ENCODE assay signal across 10 cellular contexts in genomic region chr11:65308281-65308891, GRCh38. TPM values are rescaled to one million over a fixed set of nuclear protein-coding genes. Genes with fewer than 3 reads are reported as not detected.
DNase-seq lines count a peak whose midpoint lies in the region; ATAC-seq and TF ChIP-seq lines count a peak whose summit lies in the region.
"Had no signal": no experiment of that assay in that cellular context is flagged by ENCODE, and none has a peak within 500 bp of the region (broad histone marks: within the 10 kb centered on the region; RNA-seq: fewer than 3 reads in every experiment).

No MANE protein-coding gene starts in this region.

- ATAC-seq in stimulated activated effector memory CD8-positive, alpha-beta T cell treated with anti-CD3 and anti-CD28 coated beads, Interleukin-12 subunit alpha, Interleukin-12 subunit beta, amount 100 ng/mL, for 72 hours, result peak; percentile 19
- ATAC-seq in WTC11, result no peak

- H3K4me1 ChIP-seq in OCI-LY7 (ENCODE audit: insufficient read depth, low read length, poor library complexity, severe bottlenecking), result no peaks in the 10 kb centered on the region

- H3K36me3 Mint-ChIP-seq in stimulated activated effector memory CD8-positive, alpha-beta T cell treated with anti-CD3 and anti-CD28 coated beads, Interleukin-12 subunit alpha, Interleukin-12 subunit beta, amount 100 ng/mL, for 72 hours, result peaks cover 15% of the 10 kb centered on the region
- H3K36me3 Mint-ChIP-seq in activated CD4-positive, alpha-beta memory T cell treated with anti-CD3 and anti-CD28 coated beads for 36 hours, result peaks cover 3% of the 10 kb centered on the region
- peaks cover 9% of the 10 kb centered on the region for H3K36me3 Mint-ChIP-seq in WTC11

- CTCF ChIA-PET in activated CD4-positive, alpha-beta memory T cell treated with anti-CD3 and anti-CD28 coated beads for 36 hours (lab: Charles Lee), result interaction anchor here (1.0 kb wide), 1 partner anchor 34 kb away, joined by 3 read pairs; no protein-coding TSS in a partner anchor
- CTCF ChIA-PET in WTC11 (lab: Charles Lee), result interaction anchor here (0.9 kb wide), 1 partner anchor 33 kb away, joined by 5 read pairs; no protein-coding TSS in a partner anchor
- CTCF ChIA-PET in OCI-LY7 (lab: Charles Lee; ENCODE audit: unreplicated experiment), result no interaction called here

- peak; percentile 41 for DNase-seq in GM12865 (ENCODE audit: low read depth)
- peak; percentile 30 for DNase-seq in UCSD-AML1 (lab: John Stamatoyannopoulos, UW; ENCODE audit: unreplicated experiment)
- DNase-seq in left kidney (ENCODE audit: low read depth, low spot score), result peak; percentile 49
- DNase-seq in stimulated activated effector memory CD8-positive, alpha-beta T cell treated with anti-CD3 and anti-CD28 coated beads, Interleukin-12 subunit alpha, Interleukin-12 subunit beta, amount 100 ng/mL, for 72 hours (ENCODE audit: low spot score in 2 of 2), result no peak
- DNase-seq in hippocampal formation (lab: John Stamatoyannopoulos, UW), result no peak
- no peak for DNase-seq in activated CD4-positive, alpha-beta memory T cell treated with anti-CD3 and anti-CD28 coated beads for 36 hours
- no peak for DNase-seq in WTC11 (ENCODE audit: low spot score)
- no peak for DNase-seq in OCI-LY7 (ENCODE audit: low spot score)
- DNase-seq: activated naive CD4-positive, alpha-beta T cell; NCI-H1105 had no signal

- H2AFZ ChIP-seq in OCI-LY7 (ENCODE audit: low read length), result no peak overlapping the region

- no peaks in the 10 kb centered on the region for H3K9me2 ChIP-seq in OCI-LY7 (ENCODE audit: insufficient read depth, low read length)

- H3K4me3 ChIP-seq in GM12865 (ENCODE audit: low read depth, low read length) (no peak overlapping the region), OCI-LY7 (ENCODE audit: low read depth, low read length, poor library complexity, severe bottlenecking) (no peak overlapping the region)

- intact Hi-C loops in activated CD4-positive, alpha-beta memory T cell treated with anti-CD3 and anti-CD28 coated beads for 36 hours (cut with micrococcal nuclease), result no loop called here
- intact Hi-C loops in OCI-LY7 (cut with micrococcal nuclease; ENCODE audit: unreplicated experiment), result no loop called here

- H3K9me3 Mint-ChIP-seq in stimulated activated effector memory CD8-positive, alpha-beta T cell treated with anti-CD3 and anti-CD28 coated beads, Interleukin-12 subunit alpha, Interleukin-12 subunit beta, amount 100 ng/mL, for 72 hours, result no peaks in the 10 kb centered on the region
- H3K9me3 Mint-ChIP-seq in activated CD4-positive, alpha-beta memory T cell treated with anti-CD3 and anti-CD28 coated beads for 36 hours, result no peaks in the 10 kb centered on the region
- no peaks in the 10 kb centered on the region for H3K9me3 Mint-ChIP-seq in WTC11

- H3K9me3 ChIP-seq in OCI-LY7 (ENCODE audit: low read length), result no peaks in the 10 kb centered on the region

- H3K27ac ChIP-seq in OCI-LY7 (ENCODE audit: low read depth, low read length, poor library complexity, severe bottlenecking), result no peak overlapping the region

- BruUV-seq in OCI-LY7 (replicated peaks; lab: Mats Ljungman, UMichigan), result no TSS peak

- H3K36me3 ChIP-seq in OCI-LY7 (ENCODE audit: insufficient read depth, low read length), result peaks cover 7% of the 10 kb centered on the region

- H3K79me2 ChIP-seq in OCI-LY7 (ENCODE audit: insufficient read depth, low read depth, low read length), result no peaks in the 10 kb centered on the region

- peaks cover under 1% of the 10 kb centered on the region for H3K27me3 Mint-ChIP-seq in activated CD4-positive, alpha-beta memory T cell treated with anti-CD3 and anti-CD28 coated beads for 36 hours
- peaks cover 45% of the 10 kb centered on the region for H3K27me3 Mint-ChIP-seq in WTC11 (ENCODE audit: low read depth)

- peak overlapping the region; percentile 45 for H3K27ac Mint-ChIP-seq in stimulated activated effector memory CD8-positive, alpha-beta T cell treated with anti-CD3 and anti-CD28 coated beads, Interleukin-12 subunit alpha, Interleukin-12 subunit beta, amount 100 ng/mL, for 72 hours
- no peak overlapping the region for H3K27ac Mint-ChIP-seq in activated CD4-positive, alpha-beta memory T cell treated with anti-CD3 and anti-CD28 coated beads for 36 hours
- no peak overlapping the region for H3K27ac Mint-ChIP-seq in WTC11

- H3K4me3 Mint-ChIP-seq in stimulated activated effector memory CD8-positive, alpha-beta T cell treated with anti-CD3 and anti-CD28 coated beads, Interleukin-12 subunit alpha, Interleukin-12 subunit beta, amount 100 ng/mL, for 72 hours, result no peak overlapping the region
- no peak overlapping the region for H3K4me3 Mint-ChIP-seq in activated CD4-positive, alpha-beta memory T cell treated with anti-CD3 and anti-CD28 coated beads for 36 hours
- H3K4me3 Mint-ChIP-seq in WTC11, result no peak overlapping the region

- POLR2A ChIA-PET in activated CD4-positive, alpha-beta memory T cell treated with anti-CD3 and anti-CD28 coated beads for 36 hours (lab: Charles Lee), result no interaction called here
- POLR2A ChIA-PET in WTC11 (lab: Charles Lee) (interaction anchor here (0.6 kb wide), 1 partner anchor 20 kb away, joined by 3 read pairs; no protein-coding TSS in a partner anchor), OCI-LY7 (lab: Charles Lee) (no interaction called here)

- H4K20me1 ChIP-seq in OCI-LY7 (ENCODE audit: insufficient read depth, low read length), result no peaks in the 10 kb centered on the region

- H3K4me2 ChIP-seq in OCI-LY7 (ENCODE audit: low read length), result no peak overlapping the region

- no peak for TF ChIP-seq CTCF in GM12865 (IDR thresholded peaks at IDR 0.05; ENCODE audit: insufficient read depth, low read depth, low read length, missing control alignments)
- TF ChIP-seq CTCF in WTC11 (IDR thresholded peaks at IDR 0.05), result no peak
- TF ChIP-seq CTCF in OCI-LY7 (conservative IDR thresholded peaks at IDR 0.05; ENCODE audit: low read length), result no peak

- H3K4me1 Mint-ChIP-seq in stimulated activated effector memory CD8-positive, alpha-beta T cell treated with anti-CD3 and anti-CD28 coated beads, Interleukin-12 subunit alpha, Interleukin-12 subunit beta, amount 100 ng/mL, for 72 hours, result no peaks in the 10 kb centered on the region
- peaks cover under 1% of the 10 kb centered on the region for H3K4me1 Mint-ChIP-seq in activated CD4-positive, alpha-beta memory T cell treated with anti-CD3 and anti-CD28 coated beads for 36 hours (ENCODE audit: low read depth)
- peaks cover 5% of the 10 kb centered on the region for H3K4me1 Mint-ChIP-seq in WTC11

TF ChIP-seq in WTC11, 78 proteins besides CTCF, POLR2A, EP300 and RAD21 (continues in another document):
- TF ChIP-seq IRF1 (CRISPR knock-in tag; IDR thresholded peaks at IDR 0.05), result no peak
- TF ChIP-seq TEAD1 (CRISPR knock-in tag; IDR thresholded peaks at IDR 0.05), result no peak
- TF ChIP-seq ATF1 (CRISPR knock-in tag; IDR thresholded peaks at IDR 0.05), result no peak
- TF ChIP-seq RORB (CRISPR knock-in tag; IDR thresholded peaks at IDR 0.05), result no peak
- no peak for TF ChIP-seq NFYB (CRISPR knock-in tag; conservative IDR thresholded peaks at IDR 0.05; ENCODE audit: low read depth)
- TF ChIP-seq ZNF396 (CRISPR knock-in tag; IDR thresholded peaks at IDR 0.05; ENCODE audit: borderline replicate concordance), result no peak
- no peak for TF ChIP-seq FOXJ3 (CRISPR knock-in tag; IDR thresholded peaks at IDR 0.05; ENCODE audit: borderline replicate concordance)
- TF ChIP-seq ZBTB21 (CRISPR knock-in tag; IDR thresholded peaks at IDR 0.05; ENCODE audit: borderline replicate concordance), result no peak
- no peak for TF ChIP-seq USF1 (CRISPR knock-in tag; IDR thresholded peaks at IDR 0.05)
- no peak for TF ChIP-seq ERG (CRISPR knock-in tag; IDR thresholded peaks at IDR 0.05)
- no peak for TF ChIP-seq NFE2L1 (CRISPR knock-in tag; IDR thresholded peaks at IDR 0.05)

RNA-seq across cellular contexts. Expression of gene CDC42EP2, which starts 6.3 kb away (rescaled TPM):
- under 1 TPM in 1 of 2 experiments, not detected in 1; 0.26 TPM for total RNA-seq in activated CD4-positive, alpha-beta memory T cell treated with anti-CD3 and anti-CD28 coated beads for 36 hours
- total RNA-seq in WTC11 (2021), result 11.0 to 15.2 TPM (median 11.5 TPM) in 3 replicates
- total RNA-seq in OCI-LY7 (2014; rRNA removed; shearing (Covaris generic)), result not detected in 2 replicates
- total RNA-seq in OCI-LY7 (2022), result 1.7 and 3.9 TPM in 2 replicates

RNA-seq across cellular contexts. Expression of gene DPF2, which starts 25.3 kb away (rescaled TPM):
- 10 to 100 TPM; 68.7 to 71.6 TPM for total RNA-seq in activated CD4-positive, alpha-beta memory T cell treated with anti-CD3 and anti-CD28 coated beads for 36 hours
- 59.0 to 71.0 TPM (median 66.3 TPM) in 3 replicates for total RNA-seq in WTC11 (2021)
- 38.5 and 39.9 TPM in 2 replicates for total RNA-seq in OCI-LY7 (2014; rRNA removed; shearing (Covaris generic))
- total RNA-seq in OCI-LY7 (2022), result 62.2 and 64.2 TPM in 2 replicates

RNA-seq across cellular contexts. Expression of gene TIGD3, which starts 46.2 kb away (rescaled TPM):
- total RNA-seq in activated CD4-positive, alpha-beta memory T cell treated with anti-CD3 and anti-CD28 coated beads for 36 hours, result under 1 TPM; 0.73 to 1.00 TPM
- total RNA-seq in WTC11 (2021) (1.9 to 2.3 TPM (median 2.1 TPM) in 3 replicates), OCI-LY7 (2022) (2.0 TPM in 2 replicates)
- total RNA-seq in OCI-LY7 (2014; rRNA removed; shearing (Covaris generic)), result 2.2 and 2.7 TPM in 2 replicates

RNA-seq across cellular contexts. Expression of gene POLA2, which starts 46.6 kb away (rescaled TPM):
- 10 to 100 TPM; 62.9 to 66.9 TPM for total RNA-seq in activated CD4-positive, alpha-beta memory T cell treated with anti-CD3 and anti-CD28 coated beads for 36 hours
- total RNA-seq in WTC11 (2021), result 26.9 to 35.6 TPM (median 28.5 TPM) in 3 replicates
- total RNA-seq in OCI-LY7 (2014; rRNA removed; shearing (Covaris generic)), result 47.5 and 50.0 TPM in 2 replicates
- total RNA-seq in OCI-LY7 (2022), result 89.1 and 103 TPM in 2 replicates

Comparison
In these comparisons a context has a peak if more than half of its experiments do, and no peak if none do; other contexts are left out.
1. DNase-seq: peak in GM12865 (single experiment), UCSD-AML1 (single experiment) and left kidney (single experiment); none in stimulated activated effector memory CD8-positive, alpha-beta T cell treated with anti-CD3 and anti-CD28 coated beads, Interleukin-12 subunit alpha, Interleukin-12 subunit beta, amount 100 ng/mL, for 72 hours (0 of 2), hippocampal formation (0 of 2), activated CD4-positive, alpha-beta memory T cell treated with anti-CD3 and anti-CD28 coated beads for 36 hours (single experiment), WTC11 (single experiment) and OCI-LY7 (single experiment).